8 cellular contexts compared by ENCODE assay signal in the genomic region with DNA sequence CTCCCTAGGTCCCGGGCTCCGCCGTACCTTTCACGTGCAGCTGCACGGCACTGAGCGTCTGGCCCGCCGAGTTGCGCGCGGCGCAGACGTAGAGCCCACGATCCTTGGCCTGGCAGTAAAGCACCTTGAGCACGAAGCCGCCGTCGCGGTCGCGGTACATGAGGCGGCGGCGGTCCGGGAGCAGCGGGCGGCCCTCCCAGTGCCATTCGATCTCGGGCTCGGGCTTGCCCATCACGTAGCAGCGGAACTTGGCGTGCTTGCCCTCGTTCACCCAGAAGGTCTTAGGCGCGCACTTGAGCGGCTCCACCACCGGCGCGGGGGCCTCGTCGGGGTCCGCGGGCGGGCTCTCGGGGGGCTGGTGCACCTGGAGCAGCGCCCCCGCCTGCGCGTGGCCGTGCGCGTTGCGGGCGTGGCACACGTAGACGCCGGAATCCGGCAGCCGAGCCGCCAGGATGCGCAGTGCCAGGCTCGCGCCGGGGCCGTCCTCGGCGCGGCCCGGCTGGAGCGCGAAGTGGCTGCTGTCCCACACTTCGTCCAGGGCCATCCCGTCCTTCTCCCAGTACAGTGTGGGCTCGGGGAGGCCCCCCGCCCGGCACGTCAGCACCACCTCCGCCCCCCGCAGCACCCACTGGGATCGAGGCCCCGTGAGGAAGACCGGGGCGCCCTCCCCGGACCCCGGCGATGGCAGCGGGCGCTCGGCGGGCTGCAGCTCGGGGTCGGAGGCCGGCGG. TPM values are rescaled to one million over a fixed set of nuclear protein-coding genes. Genes with fewer than 3 reads are reported as not detected.
A peak's percentile ranks its signal among the peaks of the same experiment; 100 is the strongest.
DNase-seq lines count a peak whose midpoint lies in the region; ATAC-seq and TF ChIP-seq lines count a peak whose summit lies in the region.
"Had no signal": no experiment of that assay in that cellular context is flagged by ENCODE, and none has a peak within 500 bp of the region (broad histone marks: within the 10 kb centered on the region; RNA-seq: fewer than 3 reads in every experiment).

No MANE protein-coding gene starts in this region.

- H3K27me3 Mint-ChIP-seq in natural killer cell (ENCODE audit: low read depth in 2 of 2): peaks cover 33 to 50% of the 10 kb centered on the region in 2 donors

- H3K4me3 Mint-ChIP-seq in natural killer cell: peak overlapping the region; percentile 18

- WGBS in esophagus muscularis mucosa: no CpG with 5 or more reads among the region's 95 CpGs

- TF ChIP-seq CTCF in RWPE2 (IDR thresholded peaks at IDR 0.05; ENCODE audit: poor library complexity, severe bottlenecking) (peak; percentile 23), esophagus muscularis mucosa (IDR thresholded peaks at IDR 0.05) (peak in 1 of 3 experiments; percentile 10), natural killer cell (IDR thresholded peaks at IDR 0.05) (no peak)

- TF ChIP-seq EP300 in esophagus muscularis mucosa (IDR thresholded peaks at IDR 0.05): no peak

- DNase-seq in H7 (peak; percentile 88), RWPE2 (ENCODE audit: low spot score) (no peak), esophagus muscularis mucosa (ENCODE audit: extremely low spot score) (no peak), natural killer cell (no peak), HUDEP-2 (lab: John Stamatoyannopoulos, UW; ENCODE audit: unreplicated experiment in 76 of 76) (no peak)

- intact Hi-C loops in esophagus muscularis mucosa (cut with DNase I): loop anchor here (2.0 kb wide), 1 partner anchor 26 kb away; the partner anchor contains the start of gene STK11IP
- intact Hi-C loops in natural killer cell (cut with micrococcal nuclease): no loop called here

- no peaks in the 10 kb centered on the region for H3K27me3 ChIP-seq in H7 (ENCODE audit: control insufficient read depth, insufficient read depth, low read length)
- H3K27me3 ChIP-seq in RWPE2 (ENCODE audit: insufficient read depth, poor library complexity, severe bottlenecking): no peaks in the 10 kb centered on the region
- H3K27me3 ChIP-seq in esophagus muscularis mucosa: peaks cover 0 to 9% (median 0%) of the 10 kb centered on the region in 4 donors

- H3K4me3 ChIP-seq in H7 (ENCODE audit: insufficient read depth, low read depth, low read length) (peak overlapping the region; percentile 74), RWPE2 (ENCODE audit: severe bottlenecking) (peak overlapping the region; percentile 83), esophagus muscularis mucosa (peak overlapping the region; percentile 73 to 87 (median 82))

- H3K36me3 ChIP-seq in H7 (replicated peaks; ENCODE audit: control insufficient read depth, insufficient read depth, low read length) (peaks cover 1% of the 10 kb centered on the region), RWPE2 (ENCODE audit: low read depth) (no peaks in the 10 kb centered on the region), esophagus muscularis mucosa (peaks cover 0 to 27% (median 10%) of the 10 kb centered on the region in 4 donors)

- H3K27ac ChIP-seq in RWPE2 (ENCODE audit: poor library complexity, severe bottlenecking) (peak overlapping the region; percentile 64), esophagus muscularis mucosa (replicated peaks in 1 of 4) (peak overlapping the region; percentile 86 to 91 (median 90))

- H3K4me1 ChIP-seq in RWPE2 (ENCODE audit: insufficient read depth, poor library complexity, severe bottlenecking) (peaks cover 13% of the 10 kb centered on the region), esophagus muscularis mucosa (peaks cover 15 to 20% (median 16%) of the 10 kb centered on the region in 4 donors)

- ATAC-seq in RWPE2 (ENCODE audit: low read depth) (peak; percentile 40), natural killer cell (peak in 1 of 3 donors; percentile 25), GM19452 (IDR thresholded peaks at IDR 0.05; ENCODE audit: unreplicated experiment) (no peak), GM19463 (IDR thresholded peaks at IDR 0.05; ENCODE audit: unreplicated experiment) (no peak)

- no peaks in the 10 kb centered on the region for H3K9me3 ChIP-seq in RWPE2 (ENCODE audit: severe bottlenecking)
- H3K9me3 ChIP-seq in esophagus muscularis mucosa: no peaks in the 10 kb centered on the region

- no peak for TF ChIP-seq POLR2A in esophagus muscularis mucosa (IDR thresholded peaks at IDR 0.05; ENCODE audit: low read depth)

- no peaks in the 10 kb centered on the region for H3K36me3 Mint-ChIP-seq in natural killer cell

- H3K9me3 Mint-ChIP-seq in natural killer cell: no peaks in the 10 kb centered on the region

- no peaks in the 10 kb centered on the region for H3K4me1 Mint-ChIP-seq in natural killer cell

- H3K27ac Mint-ChIP-seq in natural killer cell: no peak overlapping the region

RNA-seq across cellular contexts. Expression of gene OBSL1, which starts 1.0 kb away (rescaled TPM):
- 155 and 158 TPM in 2 replicates for total RNA-seq in H7 (2014; rRNA removed; shearing (Covaris generic))
- total RNA-seq in esophagus muscularis mucosa (100 to 1,000 TPM in 2 of 4 donors, 10 to 100 TPM in 2; 51.9 to 123 (median 99.2) TPM), natural killer cell (1 to 10 TPM in 1 of 3 donors, under 1 TPM in 2; 0.07 to 8.8 (median 0.32) TPM)

RNA-seq across cellular contexts. Expression of gene INHA, which starts 1.8 kb away (rescaled TPM):
- 1.8 and 6.5 TPM in 2 replicates for total RNA-seq in H7 (2014; rRNA removed; shearing (Covaris generic))
- total RNA-seq in esophagus muscularis mucosa (under 1 TPM in 2 of 4 donors, not detected in 2; 0.45 to 0.75 TPM), natural killer cell (not detected)
- total RNA-seq: T-helper 1 cell treated with Interleukin-12 subunit alpha and Interleukin-12 subunit beta and Interleukin-4 antibody, amounts not matched to agents 30 ng/mL and 1 ng/mL, for 36 hours had no signal

RNA-seq across cellular contexts. Expression of gene TMEM198, which starts 26.5 kb away (rescaled TPM):
- 2.9 and 4.2 TPM in 2 replicates for total RNA-seq in H7 (2014; rRNA removed; shearing (Covaris generic))
- total RNA-seq in esophagus muscularis mucosa: 1 to 10 TPM; 3.7 to 4.7 (median 4.2) TPM
- 1 to 10 TPM; 1.7 to 2.3 (median 1.8) TPM for total RNA-seq in natural killer cell

RNA-seq across cellular contexts. Expression of gene CHPF, which starts 26.8 kb away (rescaled TPM):
- 104 and 113 TPM in 2 replicates for total RNA-seq in H7 (2014; rRNA removed; shearing (Covaris generic))
- 10 to 100 TPM; 44.4 to 67.8 (median 58.4) TPM for total RNA-seq in esophagus muscularis mucosa
- total RNA-seq in natural killer cell: 10 to 100 TPM in 2 of 3 donors, 1 to 10 TPM in 1; 9.6 to 19.2 (median 12.7) TPM

RNA-seq across cellular contexts. Expression of gene STK11IP, which starts 27.3 kb away (rescaled TPM):
- total RNA-seq in H7 (2014; rRNA removed; shearing (Covaris generic)): 26.6 and 37.2 TPM in 2 replicates
- total RNA-seq in esophagus muscularis mucosa (10 to 100 TPM in 3 of 4 donors, 1 to 10 TPM in 1; 8.9 to 24.2 (median 14.3) TPM), natural killer cell (10 to 100 TPM; 56.1 to 76.0 (median 65.2) TPM)

Comparison
In these comparisons a context has a peak if more than half of its experiments do, and no peak if none do; other contexts are left out.
1. RNA of gene OBSL1, which starts 1.0 kb away (total RNA-seq): 155 to 158 TPM in H7 and 51.9 to 123 TPM in esophagus muscularis mucosa; 0.07 to 8.8 TPM in natural killer cell; every median in the first group is over 4 times any median in the second.
2. Peak in every context shown above with its lines, with median percentiles within 50 percentile points of each other: H3K4me3 ChIP-seq.